In genomic region chr21:36087362-36088138, GRCh38 we compare ENCODE assay signal across 14 cellular contexts.
DNase-seq lines count a peak whose midpoint lies in the region; ATAC-seq and TF ChIP-seq lines count a peak whose summit lies in the region.
"Had no signal": no experiment of that assay in that cellular context is flagged by ENCODE, and none has a peak within 500 bp of the region (broad histone marks: within the 10 kb centered on the region; RNA-seq: fewer than 3 reads in every experiment).

No MANE protein-coding gene starts in this region.

- peak; percentile 6 for TF ChIP-seq CTCF in NB4 (IDR thresholded peaks at IDR 0.05; ENCODE audit: low read depth, low read length)

- no peak overlapping the region for H3K4me3 ChIP-seq in NB4 (ENCODE audit: low read depth, low read length)
- H3K4me3 ChIP-seq: left lung, sigmoid colon had no signal

- peak overlapping the region; percentile 99 for H3K27ac ChIP-seq in caudate nucleus (ENCODE audit: low read depth, low read length)
- H3K27ac ChIP-seq: left lung, sigmoid colon had no signal

- TF ChIP-seq POLR2A in NB4 (IDR thresholded peaks at IDR 0.05; ENCODE audit: extremely low read depth, insufficient read length): no peak

- DNase-seq in EH (ENCODE audit: low read depth) (peak; percentile 49), NB4 (ENCODE audit: low read depth) (no peak), caudate nucleus (lab: John Stamatoyannopoulos, UW) (peak in 59 of 61 donors; percentile 50 to 96 (median 85)), middle frontal gyrus (ENCODE audit: extremely low spot score, low spot score) (peak; percentile 73), COLO668 (lab: John Stamatoyannopoulos, UW; ENCODE audit: unreplicated experiment) (no peak), DMS153 (lab: John Stamatoyannopoulos, UW) (no peak)
- DNase-seq in activated effector memory CD4-positive, alpha-beta T cell treated with anti-CD3 and anti-CD28 coated beads, Interleukin-2, amount 50 U/mL, for 16 hours: no peak
- DNase-seq: activated B cell treated with CpG ODN at 0.5 μM for 24 hours; activated gamma-delta T cell treated with Interleukin-2 at 50 U/mL for 16 hours; CD4-positive, CD25-positive, alpha-beta regulatory T cell; left lung; NCI-H1105 treated with DMSO at 0.1 percent for 48 hours; sigmoid colon had no signal

- ATAC-seq in GM19463 (IDR thresholded peaks at IDR 0.05; ENCODE audit: unreplicated experiment): no peak
- ATAC-seq: left lung had no signal

Comparison
In these comparisons a context has a peak if more than half of its experiments do, and no peak if none do; other contexts are left out.
1. DNase-seq: peak in EH (single experiment), caudate nucleus (59 of 61) and middle frontal gyrus (single experiment); none in NB4 (single experiment), activated effector memory CD4-positive, alpha-beta T cell treated with anti-CD3 and anti-CD28 coated beads, Interleukin-2, amount 50 U/mL, for 16 hours (single experiment), COLO668 (single experiment) and DMS153 (single experiment).